22 cellular contexts compared by ENCODE assay signal in genomic region chr2:9103663-9104277, GRCh38.
DNase-seq lines count a peak whose midpoint lies in the region; ATAC-seq and TF ChIP-seq lines count a peak whose summit lies in the region.
"Had no signal": no experiment of that assay in that cellular context is flagged by ENCODE, and none has a peak within 500 bp of the region (broad histone marks: within the 10 kb centered on the region; RNA-seq: fewer than 3 reads in every experiment).

No MANE protein-coding gene starts in this region.

- H4K20me1 ChIP-seq in HCT116 (ENCODE audit: insufficient read depth), result no peaks in the 10 kb centered on the region

- no peak for DNase-seq in HCT116 (ENCODE audit: low read depth, low spot score)
- no peak for DNase-seq in WTC11 (ENCODE audit: low spot score)
- peak in 1 of 2 donors; percentile 41 for DNase-seq in suprapubic skin (ENCODE audit: low spot score in 2 of 2)
- DNase-seq in HCEC 1CT, result no peak
- DNase-seq in NCI-H526 treated with DMSO at 0.1 percent for 48 hours (lab: John Stamatoyannopoulos, UW), result no peak
- DNase-seq: activated B cell treated with CpG ODN at 0.5 μM for 24 hours; activated CD8-positive, alpha-beta T cell treated with anti-CD3 and anti-CD28 coated beads, Interleukin-2, amount 10 ng/mL, durations not matched to agents 7 days and 5 days; AML-193; brain microvascular endothelial cell; EL; foreskin melanocyte; GOT3; left lung; NCI-H1417; NCI-H524 treated with DMSO at 0.1 percent for 48 hours; Right ventricle myocardium superior; stimulated activated CD4-positive, alpha-beta T cell treated with anti-CD3 and anti-CD28 coated beads, Interleukin-12 subunit alpha, Interleukin-12 subunit beta, amount 100 ng/mL, for 4 hours; T-helper 2 cell had no signal

- no peak for ATAC-seq in HCT116
- peak; percentile 34 for ATAC-seq in WTC11
- ATAC-seq in GM19452 (IDR thresholded peaks at IDR 0.05; ENCODE audit: unreplicated experiment), result no peak
- ATAC-seq: activated CD8-positive, alpha-beta T cell treated with anti-CD3 and anti-CD28 coated beads, Interleukin-2, amount 10 ng/mL, durations not matched to agents 7 days and 5 days; activated T-helper 17 cell treated with anti-CD3 and anti-CD28 coated beads, Interleukin-2, amount 50 U/mL, for 72 hours; left lung had no signal

- no peaks in the 10 kb centered on the region for H3K9me2 ChIP-seq in HCT116 (ENCODE audit: insufficient read depth)

- CTCF ChIA-PET in HCT116 (lab: Charles Lee), result interaction anchor here (1.0 to 1.1 kb wide), 2 partner anchors 8 to 10 kb away, joined by 4 read pairs; no protein-coding TSS in a partner anchor
- CTCF ChIA-PET in WTC11 (lab: Charles Lee), result interaction anchor here (0.8 to 1.6 kb wide), 8 partner anchors 10 to 222 kb away, joined by 3 to 7 read pairs (median 3); no protein-coding TSS in a partner anchor

- H3K36me3 ChIP-seq in HCT116 (ENCODE audit: control insufficient read depth in 1 of 2, insufficient read depth in 2 of 2, low read length in 2 of 2), result no peaks in the 10 kb centered on the region
- no peaks in the 10 kb centered on the region for H3K36me3 ChIP-seq in iPS-20b (ENCODE audit: insufficient read depth, low read depth, low read length)
- no peaks in the 10 kb centered on the region for H3K36me3 ChIP-seq in suprapubic skin
- H3K36me3 ChIP-seq: brain microvascular endothelial cell, left lung had no signal

- H3K4me1 Mint-ChIP-seq in WTC11, result peaks cover 50% of the 10 kb centered on the region

- intact Hi-C loops in HCT116 (cut with micrococcal nuclease), result no loop called here

- RAD21 ChIA-PET in HCT116 (lab: Charles Lee; ENCODE audit: low non-redundant PET in 1 of 2, low total read pairs in 2 of 2, uncharacterized antibody in 2 of 2, unreplicated experiment in 2 of 2), result no interaction called here

- H3K9ac ChIP-seq in HCT116 (ENCODE audit: low read length) (peak overlapping the region; percentile 35; the same call in 1 of the 2 replicates), iPS-20b (ENCODE audit: low read depth, low read length) (peak overlapping the region; percentile 43; the same call in 1 of the 2 replicates)

- H3K27me3 ChIP-seq in HCT116 (ENCODE audit: insufficient read depth, low read length) (no peaks in the 10 kb centered on the region), iPS-20b (ENCODE audit: insufficient read depth, low read length) (peaks cover 22% of the 10 kb centered on the region; the same call in 1 of the 2 replicates), suprapubic skin (no peaks in the 10 kb centered on the region)
- H3K27me3 ChIP-seq: brain microvascular endothelial cell, left lung had no signal

- H3K4me1 ChIP-seq in HCT116 (ENCODE audit: control insufficient read depth in 1 of 2, insufficient read depth in 2 of 2, low read length in 2 of 2), result peaks cover 19 to 42% of the 10 kb centered on the region in 2 experiments
- peaks cover 26% of the 10 kb centered on the region for H3K4me1 ChIP-seq in iPS-20b (ENCODE audit: insufficient read depth, low read length)
- no peaks in the 10 kb centered on the region for H3K4me1 ChIP-seq in suprapubic skin

- no peaks in the 10 kb centered on the region for H3K36me3 Mint-ChIP-seq in WTC11

- H2AFZ ChIP-seq in HCT116 (ENCODE audit: low read depth, low read length, poor library complexity, severe bottlenecking), result peak overlapping the region; percentile 87

- H3K27ac ChIP-seq in HCT116 (ENCODE audit: low read depth, low read length) (no peak overlapping the region), iPS-20b (ENCODE audit: low read length) (no peak overlapping the region), suprapubic skin (peak overlapping the region; percentile 50)
- H3K27ac ChIP-seq: brain microvascular endothelial cell, left lung had no signal

- TF ChIP-seq EP300 in suprapubic skin (IDR thresholded peaks at IDR 0.05), result no peak

- no peak for TF ChIP-seq CTCF in HCT116 (IDR thresholded peaks at IDR 0.05 in 2 of 3, conservative IDR thresholded peaks at IDR 0.05 in 1 of 3; ENCODE audit: borderline replicate concordance in 1 of 3, insufficient read depth in 1 of 3, low read depth in 2 of 3, low read length in 2 of 3)
- no peak for TF ChIP-seq CTCF in WTC11 (IDR thresholded peaks at IDR 0.05)
- TF ChIP-seq CTCF in suprapubic skin (IDR thresholded peaks at IDR 0.05), result no peak

- BruUV-seq in HCT116 (replicated peaks; lab: Mats Ljungman, UMichigan), result no TSS peak

- POLR2A ChIA-PET in HCT116 (lab: Charles Lee) (no interaction called here), WTC11 (lab: Charles Lee) (no interaction called here)

- no peak for TF ChIP-seq POLR2A in HCT116 (IDR thresholded peaks at IDR 0.05; ENCODE audit: borderline replicate concordance, extremely low read depth, insufficient read depth, insufficient read length)
- TF ChIP-seq POLR2A in suprapubic skin (IDR thresholded peaks at IDR 0.05), result no peak

- H3K9me3 ChIP-seq in HCT116 (ENCODE audit: control insufficient read depth in 1 of 2, insufficient read depth in 1 of 2, low read depth in 1 of 2, low read length in 2 of 2) (no peaks in the 10 kb centered on the region), iPS-20b (ENCODE audit: insufficient read depth, low read depth, low read length) (no peaks in the 10 kb centered on the region), suprapubic skin (no peaks in the 10 kb centered on the region)
- H3K9me3 ChIP-seq: left lung, mucosa of descending colon had no signal

- H3K4me3 Mint-ChIP-seq in WTC11, result peak overlapping the region; percentile 52
- H3K4me3 Mint-ChIP-seq: activated B cell treated with CpG ODN at 0.5 μM for 24 hours; activated CD8-positive, alpha-beta T cell treated with anti-CD3 and anti-CD28 coated beads, Interleukin-2, amount 10 ng/mL, durations not matched to agents 7 days and 5 days; activated T-helper 17 cell treated with anti-CD3 and anti-CD28 coated beads, Interleukin-2, amount 50 U/mL, for 72 hours had no signal

- H3K9me3 Mint-ChIP-seq in WTC11, result no peaks in the 10 kb centered on the region
- H3K9me3 Mint-ChIP-seq: activated B cell treated with CpG ODN at 0.5 μM for 24 hours; activated T-helper 17 cell treated with anti-CD3 and anti-CD28 coated beads, Interleukin-2, amount 50 U/mL, for 72 hours had no signal

- TF ChIP-seq RAD21 in HCT116 (IDR thresholded peaks at IDR 0.05; ENCODE audit: low read depth), result no peak

- 83% methylated on average over 14 of the region's 14 CpGs for WGBS in suprapubic skin

- H3K4me3 ChIP-seq in HCT116 (replicated peaks in 1 of 2; ENCODE audit: low read depth in 1 of 2, low read length in 2 of 2) (no peak overlapping the region), iPS-20b (ENCODE audit: low read length) (peak overlapping the region; percentile 42; the same call in 1 of the 2 replicates), suprapubic skin (no peak overlapping the region)
- H3K4me3 ChIP-seq: left lung, mucosa of descending colon had no signal

- peaks cover 21% of the 10 kb centered on the region for H3K27me3 Mint-ChIP-seq in WTC11 (ENCODE audit: low read depth)

- H3K4me2 ChIP-seq in HCT116 (ENCODE audit: low read length), result peak overlapping the region; percentile 78

- H3K27ac Mint-ChIP-seq in WTC11, result no peak overlapping the region; the same call in 1 of the 2 replicates
- H3K27ac Mint-ChIP-seq: activated B cell treated with CpG ODN at 0.5 μM for 24 hours; activated CD8-positive, alpha-beta T cell treated with anti-CD3 and anti-CD28 coated beads, Interleukin-2, amount 10 ng/mL, durations not matched to agents 7 days and 5 days; activated T-helper 17 cell treated with anti-CD3 and anti-CD28 coated beads, Interleukin-2, amount 50 U/mL, for 72 hours had no signal

- H3K79me2 ChIP-seq in HCT116 (ENCODE audit: insufficient read depth, low read length), result no peaks in the 10 kb centered on the region

TF ChIP-seq in HCT116, 20 proteins besides CTCF, POLR2A, EP300 and RAD21 (continues in another document):
- TF ChIP-seq ZNF274 (IDR thresholded peaks at IDR 0.05; ENCODE audit: low read depth, low read length), result no peak
- no peak for TF ChIP-seq SRF (IDR thresholded peaks at IDR 0.05; ENCODE audit: low read depth)
- TF ChIP-seq EZH2phosphoT487 (IDR thresholded peaks at IDR 0.05; ENCODE audit: borderline replicate concordance), result no peak
- TF ChIP-seq, protein P1, sequence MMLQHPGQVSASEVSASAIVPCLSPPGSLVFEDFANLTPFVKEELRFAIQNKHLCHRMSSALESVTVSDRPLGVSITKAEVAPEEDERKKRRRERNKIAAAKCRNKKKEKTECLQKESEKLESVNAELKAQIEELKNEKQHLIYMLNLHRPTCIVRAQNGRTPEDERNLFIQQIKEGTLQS (IDR thresholded peaks at IDR 0.05), result no peak

TF ChIP-seq in WTC11, 78 proteins besides CTCF, POLR2A, EP300 and RAD21:
- no peak for TF ChIP-seq KAT7 (CRISPR knock-in tag; IDR thresholded peaks at IDR 0.05; ENCODE audit: borderline replicate concordance)
- no peak for TF ChIP-seq ZNF423 (CRISPR knock-in tag; IDR thresholded peaks at IDR 0.05)
- no peak for TF ChIP-seq ATF1 (CRISPR knock-in tag; IDR thresholded peaks at IDR 0.05)
- TF ChIP-seq, protein P2, sequence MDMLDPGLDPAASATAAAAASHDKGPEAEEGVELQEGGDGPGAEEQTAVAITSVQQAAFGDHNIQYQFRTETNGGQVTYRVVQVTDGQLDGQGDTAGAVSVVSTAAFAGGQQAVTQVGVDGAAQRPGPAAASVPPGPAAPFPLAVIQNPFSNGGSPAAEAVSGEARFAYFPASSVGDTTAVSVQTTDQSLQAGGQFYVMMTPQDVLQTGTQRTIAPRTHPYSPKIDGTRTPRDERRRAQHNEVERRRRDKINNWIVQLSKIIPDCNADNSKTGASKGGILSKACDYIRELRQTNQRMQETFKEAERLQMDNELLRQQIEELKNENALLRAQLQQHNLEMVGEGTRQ (CRISPR knock-in tag; IDR thresholded peaks at IDR 0.05), result no peak
- TF ChIP-seq, protein P3, sequence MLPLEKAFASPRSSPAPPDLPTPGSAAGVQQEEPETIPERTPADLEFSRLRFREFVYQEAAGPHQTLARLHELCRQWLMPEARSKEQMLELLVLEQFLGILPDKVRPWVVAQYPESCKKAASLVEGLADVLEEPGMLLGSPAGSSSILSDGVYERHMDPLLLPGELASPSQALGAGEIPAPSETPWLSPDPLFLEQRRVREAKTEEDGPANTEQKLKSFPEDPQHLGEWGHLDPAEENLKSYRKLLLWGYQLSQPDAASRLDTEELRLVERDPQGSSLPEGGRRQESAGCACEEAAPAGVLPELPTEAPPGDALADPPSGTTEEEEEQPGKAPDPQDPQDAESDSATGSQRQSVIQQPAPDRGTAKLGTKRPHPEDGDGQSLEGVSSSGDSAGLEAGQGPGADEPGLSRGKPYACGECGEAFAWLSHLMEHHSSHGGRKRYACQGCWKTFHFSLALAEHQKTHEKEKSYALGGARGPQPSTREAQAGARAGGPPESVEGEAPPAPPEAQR (CRISPR knock-in tag; IDR thresholded peaks at IDR 0.05), result no peak
- no peak for TF ChIP-seq TP53 (CRISPR knock-in tag; IDR thresholded peaks at IDR 0.05)
- no peak for TF ChIP-seq SOX15 (CRISPR knock-in tag; IDR thresholded peaks at IDR 0.05)
- TF ChIP-seq SMAD3 (CRISPR knock-in tag; IDR thresholded peaks at IDR 0.05; ENCODE audit: borderline replicate concordance), result no peak
